In the genomic region with DNA sequence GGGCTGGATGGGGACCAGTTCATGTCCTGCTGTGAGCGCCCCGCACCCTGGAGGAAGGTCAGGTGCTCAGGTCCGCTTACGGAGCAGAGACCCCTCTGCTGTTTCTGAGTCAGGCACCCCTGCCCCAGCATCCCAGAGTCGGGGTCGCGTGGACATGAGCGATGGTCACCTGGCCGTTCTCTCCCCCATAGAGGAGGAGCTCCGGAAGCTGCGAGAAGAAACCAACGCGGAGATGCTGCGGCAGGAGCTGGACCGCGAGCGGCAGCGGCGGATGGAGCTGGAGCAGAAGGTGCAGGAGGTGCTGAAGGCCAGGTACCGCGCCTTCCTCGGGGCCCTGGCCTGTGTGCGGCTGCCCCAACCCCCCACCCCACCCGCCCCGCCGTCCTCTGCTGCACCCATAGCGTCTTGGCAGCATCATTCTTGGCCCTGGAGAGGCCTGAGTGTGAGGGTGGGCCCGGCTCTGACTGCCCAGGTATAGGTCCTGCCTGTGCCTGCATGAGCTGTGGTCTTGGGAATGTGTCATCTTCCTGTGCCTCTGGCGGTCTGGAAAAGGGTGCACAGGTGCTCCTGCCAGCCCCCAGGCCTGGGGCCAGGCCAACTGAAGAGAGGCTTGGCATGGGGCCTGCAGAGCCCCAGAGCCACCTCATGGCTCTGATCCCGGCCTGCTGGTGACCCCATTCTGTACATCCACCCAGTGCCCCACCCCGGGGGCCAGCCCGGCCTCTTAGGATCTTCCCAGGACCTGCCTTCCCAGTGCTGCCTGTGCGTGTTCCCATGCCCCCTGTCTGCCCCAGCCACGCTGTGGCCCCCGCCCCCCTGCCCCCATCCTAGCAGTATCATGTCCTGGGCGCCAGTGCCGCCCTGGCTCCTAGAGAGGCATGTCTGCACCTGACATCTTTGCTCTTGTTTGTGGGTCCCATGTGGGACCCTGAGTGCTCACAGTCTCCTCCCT, we compare ENCODE assay signal across 17 cellular contexts. TPM values are rescaled to one million over a fixed set of nuclear protein-coding genes. Genes with fewer than 3 reads are reported as not detected.
DNase-seq lines count a peak whose midpoint lies in the region; ATAC-seq, FAIRE-seq and TF ChIP-seq lines count a peak whose summit lies in the region.
"Had no signal": no experiment of that assay in that cellular context is flagged by ENCODE, and none has a peak within 500 bp of the region (broad histone marks: within the 10 kb centered on the region; RNA-seq: fewer than 3 reads in every experiment).

No MANE protein-coding gene starts in this region.

- no peak for TF ChIP-seq EP300 in H1 (IDR thresholded peaks at IDR 0.05; ENCODE audit: borderline replicate concordance in 1 of 2, low read depth in 2 of 2, low read length in 2 of 2)

- no peak overlapping the region for H2BK12ac ChIP-seq in H1 (ENCODE audit: low read depth, low read length)

- H3K79me1 ChIP-seq in H1 (ENCODE audit: low read depth, low read length): peaks cover 3% of the 10 kb centered on the region; the same call in 1 of the 2 replicates

- H2BK20ac ChIP-seq in H1 (ENCODE audit: low read length): no peak overlapping the region

- H2BK120ac ChIP-seq in H1 (replicated peaks; ENCODE audit: low read depth, low read length): no peak overlapping the region

- H2BK5ac ChIP-seq in H1 (ENCODE audit: low read depth, low read length): no peak overlapping the region

- H3K36me3 Mint-ChIP-seq in activated naive CD4-positive, alpha-beta T cell treated with anti-CD3 and anti-CD28 coated beads, Interleukin-2, amount 10 ng/mL, durations not matched to agents 7 days and 5 days: no peaks in the 10 kb centered on the region
- H3K36me3 Mint-ChIP-seq in Caco-2 (ENCODE audit: insufficient read depth, unreplicated experiment): no peaks in the 10 kb centered on the region

- 92% methylated on average over 29 of the region's 37 CpGs; no CpG with 5 or more reads in 1 of the 2 experiments for WGBS in H1 (ENCODE audit: extremely low coverage in 1 of 2, insufficient coverage in 1 of 2, insufficient read length in 1 of 2, insufficient replicate concordance in 2 of 2, low coverage in 1 of 2, low lambda C conversion rate in 2 of 2, missing lambda C conversion rate in 1 of 2), 2 experiments
- WGBS in prostate gland: 61% methylated on average over 35 of the region's 37 CpGs

- H3K4ac ChIP-seq in H1 (replicated peaks; ENCODE audit: insufficient read length, low read depth, low read length): no peak overlapping the region

- H3K23me2 ChIP-seq in H1 (ENCODE audit: low read depth, low read length): no peaks in the 10 kb centered on the region

- H2BK15ac ChIP-seq in H1 (ENCODE audit: low read length): no peak overlapping the region

- TF ChIP-seq CTCF in PC-3 (conservative IDR thresholded peaks at IDR 0.05; ENCODE audit: low read depth, low read length): no peak
- TF ChIP-seq CTCF in H1 (IDR thresholded peaks at IDR 0.05; ENCODE audit: control extremely low read depth in 1 of 3, insufficient read depth in 1 of 3, low read depth in 1 of 3, low read length in 3 of 3): no peak
- TF ChIP-seq CTCF in prostate gland (IDR thresholded peaks at IDR 0.05): no peak
- no peak for TF ChIP-seq CTCF in Caco-2 (IDR thresholded peaks at IDR 0.05; ENCODE audit: insufficient read depth in 1 of 2, low read depth in 1 of 2, low read length in 1 of 2, severe bottlenecking in 1 of 2, unreplicated experiment in 1 of 2)

- H3K4me1 ChIP-seq in PC-3 (ENCODE audit: insufficient read depth, low read length) (peaks cover 31% of the 10 kb centered on the region), H1 (replicated peaks in 1 of 4; ENCODE audit: control insufficient read depth in 3 of 4, insufficient read depth in 4 of 4, low read length in 3 of 4) (peaks cover 0 to 2% (median 0%) of the 10 kb centered on the region in 4 experiments; a peak in 1 of 7 replicates), prostate gland (replicated peaks) (peaks cover 8% of the 10 kb centered on the region), Caco-2 (peaks cover 5% of the 10 kb centered on the region)

- H3K4me3 ChIP-seq in PC-3 (ENCODE audit: low read length): no peak overlapping the region
- no peak overlapping the region for H3K4me3 ChIP-seq in H1 (ENCODE audit: extremely low read depth in 1 of 4, insufficient read depth in 2 of 4, low read depth in 3 of 4, low read length in 4 of 4)
- no peak overlapping the region for H3K4me3 ChIP-seq in prostate gland
- no peak overlapping the region for H3K4me3 ChIP-seq in Caco-2 (ENCODE audit: low read depth, low read length)
- H3K4me3 ChIP-seq: GM12878, GM23338, SK-N-MC had no signal

- intact Hi-C loops in PC-3 (cut with micrococcal nuclease) (loop anchor here (5.0 kb wide), 1 partner anchor 96 kb away; no protein-coding TSS in a partner anchor), prostate gland (cut with DNase I) (no loop called here), Caco-2 (cut with micrococcal nuclease; ENCODE audit: unreplicated experiment) (no loop called here)

- H4K8ac ChIP-seq in H1 (ENCODE audit: extremely low read depth, insufficient read depth, low read length): peak overlapping the region; percentile 14; the same call in 1 of the 2 replicates

- no peaks in the 10 kb centered on the region for H3K9me2 ChIP-seq in PC-3 (replicated peaks; ENCODE audit: low read length)

- H3K9ac ChIP-seq in PC-3 (ENCODE audit: low read length) (no peak overlapping the region), H1 (replicated peaks in 1 of 4; ENCODE audit: extremely low read depth in 1 of 4, low read depth in 3 of 4, low read length in 3 of 4) (no peak overlapping the region)

- no peaks in the 10 kb centered on the region for H3K9me3 ChIP-seq in PC-3 (ENCODE audit: low read length)
- no peaks in the 10 kb centered on the region for H3K9me3 ChIP-seq in H1 (ENCODE audit: insufficient read depth in 2 of 2, low read depth in 1 of 2, low read length in 1 of 2)
- H3K9me3 ChIP-seq in prostate gland: no peaks in the 10 kb centered on the region
- no peaks in the 10 kb centered on the region for H3K9me3 ChIP-seq in Caco-2

- H3K4me3 Mint-ChIP-seq in activated naive CD4-positive, alpha-beta T cell treated with anti-CD3 and anti-CD28 coated beads, Interleukin-2, amount 10 ng/mL, durations not matched to agents 7 days and 5 days: no peak overlapping the region
- H3K4me3 Mint-ChIP-seq in Caco-2 (ENCODE audit: unreplicated experiment): no peak overlapping the region
- H3K4me3 Mint-ChIP-seq: GM23338 had no signal

- H3K56ac ChIP-seq in H1 (replicated peaks; ENCODE audit: insufficient read length, low read depth, low read length): no peak overlapping the region

- H3K23ac ChIP-seq in H1 (ENCODE audit: insufficient read length): no peak overlapping the region

- no peaks in the 10 kb centered on the region for H3F3A ChIP-seq in PC-3 (ENCODE audit: low read length, unreplicated experiment)

- H3K18ac ChIP-seq in H1 (ENCODE audit: extremely low read depth, low read length): no peak overlapping the region

- POLR2A ChIA-PET in PC-3 (lab: Charles Lee; ENCODE audit: unreplicated experiment): no interaction called here
- POLR2A ChIA-PET in H1 (lab: Charles Lee; ENCODE audit: partially characterized antibody): no interaction called here
- POLR2A ChIA-PET in Caco-2 (lab: Charles Lee): no interaction called here

- H3K4me1 Mint-ChIP-seq in activated naive CD4-positive, alpha-beta T cell treated with anti-CD3 and anti-CD28 coated beads, Interleukin-2, amount 10 ng/mL, durations not matched to agents 7 days and 5 days: peaks cover 25% of the 10 kb centered on the region
- H3K4me1 Mint-ChIP-seq in Caco-2 (ENCODE audit: low read depth, unreplicated experiment): no peaks in the 10 kb centered on the region

- TF ChIP-seq POLR2A in H1 (IDR thresholded peaks at IDR 0.05; ENCODE audit: control extremely low read depth in 1 of 2, low read depth in 2 of 2, low read length in 2 of 2) (no peak), prostate gland (IDR thresholded peaks at IDR 0.05) (no peak)

- DNase-seq in activated naive CD4-positive, alpha-beta T cell treated with anti-CD3 and anti-CD28 coated beads, Interleukin-2, amount 10 ng/mL, durations not matched to agents 7 days and 5 days: no peak
- no peak for DNase-seq in activated naive CD4-positive, alpha-beta T cell (lab: John Stamatoyannopoulos, UW)
- DNase-seq in PC-3 (peak; percentile 76), H1 (ENCODE audit: low read depth in 1 of 2, low spot score in 2 of 2) (no peak), prostate gland (ENCODE audit: low spot score) (peak; percentile 44), NCI-H2196 treated with DMSO at 0.1 percent for 48 hours (lab: John Stamatoyannopoulos, UW; ENCODE audit: unreplicated experiment) (no peak), Caco-2 (no peak), cortex of kidney (lab: John Stamatoyannopoulos, UW) (no peak)
- DNase-seq: COR-L47, NCI-H510A, OCI-M1 had no signal

- no peak overlapping the region for H3K4me2 ChIP-seq in PC-3 (ENCODE audit: low read length)
- no peak overlapping the region for H3K4me2 ChIP-seq in H1 (ENCODE audit: insufficient read depth in 1 of 2, low read depth in 2 of 2, low read length in 2 of 2)
- H3K4me2 ChIP-seq: GM23338 had no signal

- no peak overlapping the region for H4K5ac ChIP-seq in H1 (ENCODE audit: insufficient read length, low read depth, low read length)

- H3K27ac Mint-ChIP-seq in activated naive CD4-positive, alpha-beta T cell treated with anti-CD3 and anti-CD28 coated beads, Interleukin-2, amount 10 ng/mL, durations not matched to agents 7 days and 5 days: peak overlapping the region; percentile 62
- no peak overlapping the region for H3K27ac Mint-ChIP-seq in Caco-2 (ENCODE audit: unreplicated experiment)
- H3K27ac Mint-ChIP-seq: GM23338 had no signal

- H2AK5ac ChIP-seq in H1 (ENCODE audit: low read depth, low read length): no peak overlapping the region

- TF ChIP-seq RAD21 in H1 (IDR thresholded peaks at IDR 0.05 in 1 of 2, conservative IDR thresholded peaks at IDR 0.05 in 1 of 2; ENCODE audit: low read depth in 2 of 2, low read length in 2 of 2): no peak

- FAIRE-seq in H1 (lab: Jason Lieb, UNC): no peak
- FAIRE-seq: A204.1, GM12878, GM18507 had no signal

- H2AFZ ChIP-seq in PC-3 (ENCODE audit: low read length) (no peak overlapping the region), H1 (ENCODE audit: low read length) (no peak overlapping the region)
- H2AFZ ChIP-seq: GM23338 had no signal

- H3K27ac ChIP-seq in PC-3 (ENCODE audit: low read length) (peak overlapping the region; percentile 41; the same call in 1 of the 2 replicates), H1 (ENCODE audit: low read depth, low read length) (no peak overlapping the region), prostate gland (no peak overlapping the region)
- H3K27ac ChIP-seq: C4-2B, SK-N-MC had no signal

- H3K14ac ChIP-seq in H1 (ENCODE audit: insufficient read length): no peak overlapping the region

- H4K20me1 ChIP-seq in PC-3 (ENCODE audit: low read length) (no peaks in the 10 kb centered on the region), H1 (replicated peaks in 1 of 2; ENCODE audit: control insufficient read depth in 1 of 2, insufficient read depth in 2 of 2, low read length in 2 of 2) (peaks cover 0 to 2% of the 10 kb centered on the region in 2 experiments)

- CTCF ChIA-PET in activated naive CD4-positive, alpha-beta T cell treated with anti-CD3 and anti-CD28 coated beads, Interleukin-2, amount 10 ng/mL, durations not matched to agents 7 days and 5 days (lab: Charles Lee): no interaction called here
- CTCF ChIA-PET in PC-3 (lab: Charles Lee): no interaction called here
- CTCF ChIA-PET in H1 (lab: Charles Lee; ENCODE audit: partially characterized antibody): interaction anchor here (0.7 to 4.0 kb wide), 3 partner anchors 13 to 144 kb away, joined by 4 to 13 read pairs (median 4); no protein-coding TSS in a partner anchor
- CTCF ChIA-PET in Caco-2 (lab: Charles Lee): no interaction called here

- peak; percentile 72 for ATAC-seq in PC-3
- ATAC-seq: GM12878, GM23338 had no signal

- no peak overlapping the region for H4K91ac ChIP-seq in H1 (replicated peaks; ENCODE audit: insufficient read length, low read length)

- H3K79me2 ChIP-seq in PC-3 (ENCODE audit: low read length) (no peaks in the 10 kb centered on the region), H1 (ENCODE audit: control insufficient read depth in 1 of 2, insufficient read depth in 2 of 2, low read length in 2 of 2) (no peaks in the 10 kb centered on the region)

- H3K9me3 Mint-ChIP-seq in activated naive CD4-positive, alpha-beta T cell treated with anti-CD3 and anti-CD28 coated beads, Interleukin-2, amount 10 ng/mL, durations not matched to agents 7 days and 5 days: no peaks in the 10 kb centered on the region
- no peaks in the 10 kb centered on the region for H3K9me3 Mint-ChIP-seq in Caco-2 (ENCODE audit: unreplicated experiment)
- H3K9me3 Mint-ChIP-seq: GM23338 had no signal

- BruUV-seq in PC-3 (replicated peaks; lab: Mats Ljungman, UMichigan) (no TSS peak), Caco-2 (replicated peaks; lab: Mats Ljungman, UMichigan) (no TSS peak)

- H3K27me3 ChIP-seq in PC-3 (ENCODE audit: low read length): no peaks in the 10 kb centered on the region
- no peaks in the 10 kb centered on the region for H3K27me3 ChIP-seq in H1 (replicated peaks in 1 of 4; ENCODE audit: control insufficient read depth in 3 of 4, extremely low read depth in 1 of 4, insufficient read depth in 3 of 4, low read length in 3 of 4)
- peaks cover 12% of the 10 kb centered on the region for H3K27me3 ChIP-seq in prostate gland (replicated peaks; ENCODE audit: insufficient read depth)
- no peaks in the 10 kb centered on the region for H3K27me3 ChIP-seq in Caco-2 (replicated peaks; ENCODE audit: control insufficient read depth, insufficient read depth, low read length)

- no peaks in the 10 kb centered on the region for H3K27me3 Mint-ChIP-seq in activated naive CD4-positive, alpha-beta T cell treated with anti-CD3 and anti-CD28 coated beads, Interleukin-2, amount 10 ng/mL, durations not matched to agents 7 days and 5 days
- no peaks in the 10 kb centered on the region for H3K27me3 Mint-ChIP-seq in Caco-2 (ENCODE audit: insufficient read depth, unreplicated experiment)

- no peaks in the 10 kb centered on the region for H3K36me3 ChIP-seq in PC-3 (ENCODE audit: low read depth, low read length)
- no peaks in the 10 kb centered on the region for H3K36me3 ChIP-seq in H1 (ENCODE audit: control insufficient read depth in 2 of 4, insufficient read depth in 4 of 4, low read length in 3 of 4)
- H3K36me3 ChIP-seq in prostate gland: no peaks in the 10 kb centered on the region
- no peaks in the 10 kb centered on the region for H3K36me3 ChIP-seq in Caco-2 (ENCODE audit: control insufficient read depth, insufficient read depth, low read length)

RNA-seq across cellular contexts. Expression of gene GRAMD4, which starts 38.1 kb away (rescaled TPM):
- total RNA-seq in PC-3 (2014; rRNA removed) (18.9 and 25.3 TPM in 2 replicates), prostate gland (10 to 100 TPM; 12.1 to 20.2 TPM), Caco-2 (2022) (20.8 and 23.4 TPM in 2 replicates)
- total RNA-seq in H1 (2021; fragmentation: NEBNext Ultra II Directional; extraction: Animal tissue kit (Norgen Biotek cat#: 25700)): 20.5 and 25.6 TPM in 2 replicates
- 7.9 and 8.6 TPM in 2 replicates for polyA plus RNA-seq in H1 (2011; rRNA removed)
- 9.2 TPM for polyA plus RNA-seq in H1 (2011; cell fraction: cytosol; rRNA removed)
- polyA plus RNA-seq in H1 (2011; cell fraction: nucleus; rRNA removed): 18.3 TPM
- polyA plus RNA-seq in H1 (2012, experiment 1 of 2): 14.3 to 23.8 TPM (median 16.0 TPM) in 4 replicates
- 5.4 TPM for polyA plus RNA-seq in H1 (2012, experiment 2 of 2)
- polyA plus RNA-seq in H1 (2013, experiment 1 of 2): 10.3 TPM
- polyA plus RNA-seq in H1 (2013, experiment 2 of 2): 9.8 TPM
- 12.8 and 15.9 TPM in 2 replicates for polyA minus RNA-seq in H1 (2011; rRNA and poly(A)+ RNA removed)
- 8.7 TPM for polyA minus RNA-seq in H1 (2011; cell fraction: cytosol; rRNA and poly(A)+ RNA removed)
- polyA minus RNA-seq in H1 (2011; cell fraction: nucleus; rRNA and poly(A)+ RNA removed): 8.7 TPM

Comparison
In these comparisons a context has a peak if more than half of its experiments do, and no peak if none do; other contexts are left out.
1. DNase-seq: peak in PC-3 (single experiment) and prostate gland (single experiment); none in activated naive CD4-positive, alpha-beta T cell treated with anti-CD3 and anti-CD28 coated beads, Interleukin-2, amount 10 ng/mL, durations not matched to agents 7 days and 5 days (single experiment), activated naive CD4-positive, alpha-beta T cell (0 of 4), H1 (0 of 2), NCI-H2196 treated with DMSO at 0.1 percent for 48 hours (single experiment), Caco-2 (0 of 2) and cortex of kidney (single experiment).